In genomic region chr22:41474878-41475451, GRCh38 we compare ENCODE assay signal across 18 cellular contexts. TPM values are rescaled to one million over a fixed set of nuclear protein-coding genes. Genes with fewer than 3 reads are reported as not detected.
DNase-seq lines count a peak whose midpoint lies in the region; ATAC-seq and TF ChIP-seq lines count a peak whose summit lies in the region.
"Had no signal": no experiment of that assay in that cellular context is flagged by ENCODE, and none has a peak within 500 bp of the region (broad histone marks: within the 10 kb centered on the region; RNA-seq: fewer than 3 reads in every experiment).

No MANE protein-coding gene starts in this region.

- H3K36me3 ChIP-seq in gastroesophageal sphincter (peaks cover 0 to 18% of the 10 kb centered on the region in 2 donors), smooth muscle cell (ENCODE audit: low read depth) (no peaks in the 10 kb centered on the region)

- ATAC-seq in gastroesophageal sphincter, result no peak
- ATAC-seq: Panc1 had no signal

- H3K4me2 ChIP-seq in smooth muscle cell, result no peak overlapping the region

- H3K4me3 ChIP-seq in gastroesophageal sphincter, result no peak overlapping the region
- H3K4me3 ChIP-seq in smooth muscle cell, result no peak overlapping the region
- H3K4me3 ChIP-seq: BLaER1 treated with 17β-estradiol and CSF1 and Interleukin-3, amounts not matched to agents 10 nM and 100 nM had no signal

- TF ChIP-seq CTCF in gastroesophageal sphincter (IDR thresholded peaks at IDR 0.05) (no peak), nephron progenitor cell (IDR thresholded peaks at IDR 0.05) (no peak), smooth muscle cell (IDR thresholded peaks at IDR 0.05; ENCODE audit: borderline replicate concordance, insufficient read depth, poor library complexity, severe bottlenecking) (no peak)

- peaks cover 74% of the 10 kb centered on the region for H4K20me1 ChIP-seq in smooth muscle cell (ENCODE audit: low read depth)

- no peaks in the 10 kb centered on the region for H3K27me3 Mint-ChIP-seq in activated T-cell treated with anti-CD3 and anti-CD28 coated beads, Interleukin-2, amount 50 U/mL, for 24 hours
- H3K27me3 Mint-ChIP-seq in nephron progenitor cell (ENCODE audit: low read depth, poor library complexity), result no peaks in the 10 kb centered on the region

- H3K4me1 ChIP-seq in gastroesophageal sphincter (peaks cover 5 to 94% (median 24%) of the 10 kb centered on the region in 3 donors), smooth muscle cell (ENCODE audit: low read depth) (peaks cover 16% of the 10 kb centered on the region)

- H3K9ac ChIP-seq in smooth muscle cell (ENCODE audit: low read depth), result no peak overlapping the region

- peak overlapping the region in 3 of 4 donors; percentile 56 to 88 (median 84) for H3K27ac ChIP-seq in gastroesophageal sphincter
- no peak overlapping the region for H3K27ac ChIP-seq in smooth muscle cell (ENCODE audit: low read depth)
- H3K27ac ChIP-seq: 22Rv1 had no signal

- H3F3A ChIP-seq in smooth muscle cell (ENCODE audit: low read depth), result peaks cover 4% of the 10 kb centered on the region

- H3K9me3 Mint-ChIP-seq in activated T-cell treated with anti-CD3 and anti-CD28 coated beads, Interleukin-2, amount 50 U/mL, for 24 hours, result no peaks in the 10 kb centered on the region
- H3K9me3 Mint-ChIP-seq in nephron progenitor cell, result no peaks in the 10 kb centered on the region

- no peak overlapping the region for H3K4me3 Mint-ChIP-seq in activated T-cell treated with anti-CD3 and anti-CD28 coated beads, Interleukin-2, amount 50 U/mL, for 24 hours
- H3K4me3 Mint-ChIP-seq in nephron progenitor cell, result no peak overlapping the region

- no peak overlapping the region for H2AFZ ChIP-seq in smooth muscle cell (ENCODE audit: low read depth)

- 61 to 85% methylated on average over 3 to 4 of the region's 6 CpGs for WGBS in gastroesophageal sphincter (ENCODE audit: low coverage in 1 of 2), 2 donors
- WGBS in smooth muscle cell (ENCODE audit: low lambda C conversion rate), result 97% methylated on average over 6 of the region's 6 CpGs

- H3K27me3 ChIP-seq in gastroesophageal sphincter (no peaks in the 10 kb centered on the region), smooth muscle cell (ENCODE audit: low read depth) (no peaks in the 10 kb centered on the region)
- H3K27me3 ChIP-seq: BLaER1 treated with 17β-estradiol and CSF1 and Interleukin-3, amounts not matched to agents 10 nM and 100 nM had no signal

- TF ChIP-seq POLR2A in gastroesophageal sphincter (IDR thresholded peaks at IDR 0.05), result no peak

- peak overlapping the region; percentile 22 for H3K27ac Mint-ChIP-seq in activated T-cell treated with anti-CD3 and anti-CD28 coated beads, Interleukin-2, amount 50 U/mL, for 24 hours
- peak overlapping the region; percentile 45 for H3K27ac Mint-ChIP-seq in nephron progenitor cell

- no peak for TF ChIP-seq EP300 in gastroesophageal sphincter (IDR thresholded peaks at IDR 0.05)

- peaks cover 66% of the 10 kb centered on the region for H3K36me3 Mint-ChIP-seq in activated T-cell treated with anti-CD3 and anti-CD28 coated beads, Interleukin-2, amount 50 U/mL, for 24 hours (ENCODE audit: low read depth)
- H3K36me3 Mint-ChIP-seq in nephron progenitor cell (ENCODE audit: low read depth), result no peaks in the 10 kb centered on the region

- DNase-seq in activated T-cell treated with anti-CD3 and anti-CD28 coated beads, Interleukin-2, amount 50 U/mL, for 24 hours, result no peak
- no peak for DNase-seq in activated T-cell treated with anti-CD3 and anti-CD28 coated beads, Interleukin-2, amount 50 U/mL, for 48 hours
- no peak for DNase-seq in nephron progenitor cell
- DNase-seq in retina, result no peak
- no peak for DNase-seq in SIG-M5 treated with dmso at 0.1 percent for 504 hours (lab: John Stamatoyannopoulos, UW; ENCODE audit: unreplicated experiment)
- no peak for DNase-seq in activated CD4-positive, alpha-beta T cell treated with anti-CD3 and anti-CD28 coated beads for 4 hours
- no peak for DNase-seq in smooth muscle cell (lab: John Stamatoyannopoulos, UW; ENCODE audit: unreplicated experiment)
- DNase-seq: DMS 273 treated with DMSO at 0.1 percent for 48 hours, H7, NCI-H1930, NCI-H2171, NCI-H446 treated with DMSO at 0.1 percent for 48 hours, NCI-H774, SHP77 had no signal

- H3K4me1 Mint-ChIP-seq in activated T-cell treated with anti-CD3 and anti-CD28 coated beads, Interleukin-2, amount 50 U/mL, for 24 hours (ENCODE audit: low read depth), result peaks cover 56% of the 10 kb centered on the region
- peaks cover 23% of the 10 kb centered on the region for H3K4me1 Mint-ChIP-seq in nephron progenitor cell

- peaks cover 93% of the 10 kb centered on the region for H3K79me2 ChIP-seq in smooth muscle cell (ENCODE audit: low read depth)

- no peaks in the 10 kb centered on the region for H3K9me3 ChIP-seq in gastroesophageal sphincter
- H3K9me3 ChIP-seq in smooth muscle cell (replicated peaks; ENCODE audit: low read depth), result no peaks in the 10 kb centered on the region

RNA-seq across cellular contexts. Expression of gene ACO2, which starts 6.0 kb away (rescaled TPM):
- total RNA-seq in gastroesophageal sphincter, result 100 to 1,000 TPM; 115 to 227 (median 132) TPM
- 33.0 and 33.4 TPM in 2 replicates for total RNA-seq in smooth muscle cell
- polyA plus RNA-seq in smooth muscle cell, result 72.1 and 85.5 TPM in 2 replicates

RNA-seq across cellular contexts. Expression of gene PHF5A, which starts 6.5 kb away (rescaled TPM):
- 10 to 100 TPM; 26.7 to 44.5 (median 39.2) TPM for total RNA-seq in gastroesophageal sphincter
- total RNA-seq in smooth muscle cell, result 28.3 and 42.7 TPM in 2 replicates
- 19.4 and 24.2 TPM in 2 replicates for polyA plus RNA-seq in smooth muscle cell

RNA-seq across cellular contexts. Expression of gene TOB2, which starts 28.4 kb away (rescaled TPM):
- total RNA-seq in gastroesophageal sphincter, result 100 to 1,000 TPM in 1 of 4 donors, 10 to 100 TPM in 3; 59.3 to 163 (median 84.1) TPM
- 17.9 and 19.7 TPM in 2 replicates for total RNA-seq in smooth muscle cell
- polyA plus RNA-seq in smooth muscle cell, result 25.6 and 27.0 TPM in 2 replicates
